Comparison of ENCODE assay signal across 8 cellular contexts in the genomic region with DNA sequence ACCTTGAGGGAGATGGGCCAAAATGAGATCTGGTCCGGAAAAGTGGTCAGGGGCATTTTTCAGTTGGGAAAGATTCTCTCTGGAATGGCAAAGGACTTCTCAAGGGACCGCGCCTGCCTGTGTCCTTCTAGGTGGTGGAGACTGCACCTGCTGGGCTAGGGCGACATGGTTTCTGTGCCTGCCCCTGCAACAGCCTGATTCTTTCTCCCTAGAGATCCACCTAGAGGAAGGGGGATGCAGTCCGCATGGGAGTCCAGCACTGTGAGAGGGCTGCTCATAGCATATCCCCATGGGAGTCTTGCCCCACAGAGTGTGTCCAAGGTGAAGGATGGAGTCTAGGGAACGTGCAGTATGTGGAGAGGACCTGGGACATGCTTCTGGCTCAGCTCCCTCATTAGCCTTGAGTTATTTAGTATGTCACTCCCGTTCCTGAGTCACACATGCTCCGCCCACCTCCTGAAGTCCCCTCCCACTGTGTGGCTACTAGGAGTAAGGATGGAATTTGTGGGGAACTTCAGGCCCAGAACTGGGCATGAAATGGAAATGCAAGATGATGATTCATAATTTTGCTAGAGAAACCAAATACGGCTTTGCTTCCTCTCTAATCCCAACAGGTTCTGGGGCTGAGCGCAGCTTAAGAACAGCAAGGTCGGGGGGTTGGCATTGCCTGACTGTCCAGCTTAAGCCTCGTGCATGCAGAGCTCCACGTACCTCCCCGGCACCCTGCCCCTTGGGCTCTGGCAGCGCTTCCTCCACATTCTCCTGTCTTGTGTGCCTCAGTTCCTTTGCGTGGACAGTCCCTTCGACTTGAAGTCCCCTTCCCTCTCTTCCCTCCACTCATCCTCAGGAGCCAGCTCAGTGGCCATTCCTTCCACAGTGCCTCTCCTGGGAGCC. TPM values are rescaled to one million over a fixed set of nuclear protein-coding genes. Genes with fewer than 3 reads are reported as not detected.
DNase-seq lines count a peak whose midpoint lies in the region; ATAC-seq and TF ChIP-seq lines count a peak whose summit lies in the region.

No MANE protein-coding gene starts in this region.

- H3K27me3 Mint-ChIP-seq in brain (peaks cover 9% of the 10 kb centered on the region), CD14-positive monocyte (ENCODE audit: low read depth in 3 of 3) (peaks cover 3 to 14% (median 13%) of the 10 kb centered on the region in 3 donors)

- peaks cover 5% of the 10 kb centered on the region for H3K27me3 ChIP-seq in upper lobe of right lung

- H3K36me3 ChIP-seq in upper lobe of right lung = no peaks in the 10 kb centered on the region

- H3K4me1 ChIP-seq in upper lobe of right lung = peaks cover 11% of the 10 kb centered on the region

- H3K9me3 Mint-ChIP-seq in brain = peaks cover 0 to 12% (median 7%) of the 10 kb centered on the region in 5 experiments
- H3K9me3 Mint-ChIP-seq in CD14-positive monocyte = peaks cover 0 to 8% (median under 1%) of the 10 kb centered on the region in 7 donors

- H3K4me3 ChIP-seq in upper lobe of right lung = no peak overlapping the region

- peak; percentile 58 for ATAC-seq in upper lobe of right lung

- no peaks in the 10 kb centered on the region for H3K9me3 ChIP-seq in upper lobe of right lung

- TF ChIP-seq CTCF in brain (conservative IDR thresholded peaks at IDR 0.05) = no peak
- TF ChIP-seq CTCF in upper lobe of right lung (IDR thresholded peaks at IDR 0.05) = no peak
- no peak for TF ChIP-seq CTCF in CD14-positive monocyte (IDR thresholded peaks at IDR 0.05)

- peaks cover 67% of the 10 kb centered on the region for H3K4me1 Mint-ChIP-seq in brain
- H3K4me1 Mint-ChIP-seq in CD14-positive monocyte = peaks cover 13% of the 10 kb centered on the region

- H3K27ac ChIP-seq in upper lobe of right lung = peak overlapping the region; percentile 75

- peak overlapping the region in 2 of 5 experiments; percentile 16 to 64 for H3K4me3 Mint-ChIP-seq in brain
- peak overlapping the region in 1 of 2 donors; percentile 9 for H3K4me3 Mint-ChIP-seq in CD14-positive monocyte

- H3K36me3 Mint-ChIP-seq in brain (no peaks in the 10 kb centered on the region), CD14-positive monocyte (no peaks in the 10 kb centered on the region)

- DNase-seq in NCI-H82 (lab: John Stamatoyannopoulos, UW) (peak; percentile 42), NCI-H82 treated with DMSO at 0.1 percent for 48 hours (lab: John Stamatoyannopoulos, UW; ENCODE audit: unreplicated experiment) (no peak), kidney tubule cell (ENCODE audit: low spot score) (peak; percentile 95), upper lobe of right lung (no peak), NCI-H748 treated with DMSO at 0.1 percent for 48 hours (lab: John Stamatoyannopoulos, UW) (no peak), CD14-positive monocyte (ENCODE audit: low spot score) (no peak), NCI-H1694 (lab: John Stamatoyannopoulos, UW) (no peak)

- H3K27ac Mint-ChIP-seq in brain (peak overlapping the region; percentile 86 to 98 (median 95)), CD14-positive monocyte (no peak overlapping the region)

- intact Hi-C loops in upper lobe of right lung (cut with DNase I) (no loop called here), CD14-positive monocyte (cut with micrococcal nuclease) (no loop called here)

RNA-seq across cellular contexts. Expression of a gene that starts 35.0 kb away (rescaled TPM):
- 2.4 TPM for polyA plus RNA-seq in brain (ENCODE audit: insufficient read depth, low read depth, low replicate concordance)
- total RNA-seq in upper lobe of right lung = 4.3 TPM
- polyA plus RNA-seq in CD14-positive monocyte = not detected

Comparison
In these comparisons a context has a peak if more than half of its experiments do, and no peak if none do; other contexts are left out.
1. DNase-seq: peak in NCI-H82 (single experiment) and kidney tubule cell (single experiment); none in NCI-H82 treated with DMSO at 0.1 percent for 48 hours (single experiment), upper lobe of right lung (single experiment), NCI-H748 treated with DMSO at 0.1 percent for 48 hours (single experiment), CD14-positive monocyte (single experiment) and NCI-H1694 (single experiment).
2. H3K27ac Mint-ChIP-seq: peak in brain (5 of 5); none in CD14-positive monocyte (0 of 7).